8 cellular contexts compared by ENCODE assay signal in genomic region chr20:31861346-31862156, GRCh38. TPM values are rescaled to one million over a fixed set of nuclear protein-coding genes. Genes with fewer than 3 reads are reported as not detected.
DNase-seq lines count a peak whose midpoint lies in the region; ATAC-seq and TF ChIP-seq lines count a peak whose summit lies in the region.

No MANE protein-coding gene starts in this region.

- H3K4me1 Mint-ChIP-seq in Caco-2 (ENCODE audit: low read depth, unreplicated experiment) = peaks cover 8% of the 10 kb centered on the region
- H3K4me1 Mint-ChIP-seq in endodermal cell = peaks cover 9% of the 10 kb centered on the region

- no peaks in the 10 kb centered on the region for H3K27me3 ChIP-seq in Caco-2 (replicated peaks; ENCODE audit: control insufficient read depth, insufficient read depth, low read length)
- no peaks in the 10 kb centered on the region for H3K27me3 ChIP-seq in endodermal cell (ENCODE audit: control insufficient read depth, insufficient read depth, low read length, poor library complexity, severe bottlenecking)
- H3K27me3 ChIP-seq in muscle layer of colon (ENCODE audit: control insufficient read depth in 1 of 2, insufficient read depth in 2 of 2, low read length in 2 of 2) = peaks cover 25 to 46% of the 10 kb centered on the region in 2 donors

- H3K4me3 ChIP-seq in Caco-2 (ENCODE audit: low read depth, low read length) (peak overlapping the region; percentile 75), endodermal cell (ENCODE audit: low read length) (peak overlapping the region; percentile 80), muscle layer of colon (ENCODE audit: low read depth in 1 of 2, low read length in 2 of 2) (peak overlapping the region; percentile 35 to 47)

- H3K4me3 Mint-ChIP-seq in Caco-2 (ENCODE audit: unreplicated experiment) (peak overlapping the region; percentile 78), endodermal cell (peak overlapping the region; percentile 71)

- peak; percentile 91 for DNase-seq in Caco-2
- DNase-seq in NCI-H526 (lab: John Stamatoyannopoulos, UW) = peak; percentile 74 to 93
- peak; percentile 84 for DNase-seq in activated CD8-positive, alpha-beta memory T cell treated with anti-CD3 and anti-CD28 coated beads for 24 hours
- DNase-seq in endodermal cell = peak; percentile 95
- peak; percentile 24 to 32 for DNase-seq in stimulated activated CD8-positive, alpha-beta memory T cell treated with anti-CD3 and anti-CD28 coated beads, Interleukin-7, amount 100 ng/mL, for 1 hour (ENCODE audit: low read depth in 2 of 2)
- DNase-seq in dedifferentiated amniotic fluid mesenchymal stem cell (ENCODE audit: extremely low spot score) = no peak

- CTCF ChIA-PET in Caco-2 (lab: Charles Lee) = interaction anchor here (0.6 to 1.9 kb wide), 9 partner anchors 8 to 169 kb away, joined by 3 to 11 read pairs (median 4); partner anchors contain the start of genes FOXS1 and PDRG1

- peaks cover 6% of the 10 kb centered on the region for H3K36me3 Mint-ChIP-seq in Caco-2 (ENCODE audit: insufficient read depth, unreplicated experiment)
- no peaks in the 10 kb centered on the region for H3K36me3 Mint-ChIP-seq in endodermal cell (ENCODE audit: low read depth)

- H3K4me1 ChIP-seq in Caco-2 = peaks cover 16% of the 10 kb centered on the region
- H3K4me1 ChIP-seq in endodermal cell (ENCODE audit: control insufficient read depth, insufficient read depth, low read length) = no peaks in the 10 kb centered on the region
- peaks cover 10% of the 10 kb centered on the region for H3K4me1 ChIP-seq in muscle layer of colon (ENCODE audit: insufficient read depth, low read length)

- peaks cover 7% of the 10 kb centered on the region for H3K27me3 Mint-ChIP-seq in Caco-2 (ENCODE audit: insufficient read depth, unreplicated experiment)
- H3K27me3 Mint-ChIP-seq in endodermal cell (ENCODE audit: insufficient read depth) = peaks cover 21% of the 10 kb centered on the region

- ATAC-seq in HG02798 (IDR thresholded peaks at IDR 0.05; ENCODE audit: poor library complexity, unreplicated experiment) = peak; percentile 68

- no TSS peak for BruUV-seq in Caco-2 (replicated peaks; lab: Mats Ljungman, UMichigan)

- H3K9me3 Mint-ChIP-seq in Caco-2 (ENCODE audit: unreplicated experiment) (no peaks in the 10 kb centered on the region), endodermal cell (no peaks in the 10 kb centered on the region)

- no peak for TF ChIP-seq CTCF in Caco-2 (IDR thresholded peaks at IDR 0.05; ENCODE audit: insufficient read depth in 1 of 2, low read depth in 1 of 2, low read length in 1 of 2, severe bottlenecking in 1 of 2, unreplicated experiment in 1 of 2)
- no peak for TF ChIP-seq CTCF in endodermal cell (conservative IDR thresholded peaks at IDR 0.05)

- H3K9me3 ChIP-seq in Caco-2 (no peaks in the 10 kb centered on the region), endodermal cell (ENCODE audit: control insufficient read depth, low read length) (no peaks in the 10 kb centered on the region), muscle layer of colon (ENCODE audit: low read length) (no peaks in the 10 kb centered on the region)

- 0 to 6% methylated on average over 26 to 62 of the region's 62 CpGs for WGBS in endodermal cell (ENCODE audit: insufficient coverage in 1 of 2, insufficient read length in 1 of 2), 2 experiments

- intact Hi-C loops in Caco-2 (cut with micrococcal nuclease; ENCODE audit: unreplicated experiment) = loop anchor here (1.0 to 2.0 kb wide), 3 partner anchors 9 to 91 kb away; partner anchors contain the start of genes DUSP15, PDRG1 and TTLL9

- H3K27ac ChIP-seq in endodermal cell (ENCODE audit: low read depth, low read length) (peak overlapping the region; percentile 81), muscle layer of colon (ENCODE audit: low read depth, low read length) (no peak overlapping the region)

- POLR2A ChIA-PET in Caco-2 (lab: Charles Lee) = interaction anchor here (0.6 to 1.0 kb wide), 3 partner anchors 10 to 902 kb away, joined by 3 to 4 read pairs (median 3); partner anchors contain the start of gene PDRG1

- H3K36me3 ChIP-seq in Caco-2 (ENCODE audit: control insufficient read depth, insufficient read depth, low read length) = no peaks in the 10 kb centered on the region
- H3K36me3 ChIP-seq in endodermal cell (ENCODE audit: control insufficient read depth, insufficient read depth, low read length) = no peaks in the 10 kb centered on the region
- no peaks in the 10 kb centered on the region for H3K36me3 ChIP-seq in muscle layer of colon (ENCODE audit: insufficient read depth, low read length)

- H3K9ac ChIP-seq in endodermal cell (ENCODE audit: extremely low read depth, low read length, poor library complexity, severe bottlenecking) = peak overlapping the region; percentile 57
- H3K9ac ChIP-seq in muscle layer of colon (ENCODE audit: low read length) = no peak overlapping the region

- H3K27ac Mint-ChIP-seq in Caco-2 (ENCODE audit: unreplicated experiment) = peak overlapping the region; percentile 5
- peak overlapping the region; percentile 94 for H3K27ac Mint-ChIP-seq in endodermal cell

RNA-seq across cellular contexts. Expression of gene DUSP15, which starts 8.8 kb away (rescaled TPM):
- 8.2 and 9.1 TPM in 2 replicates for total RNA-seq in Caco-2 (2022)
- 1 to 10 TPM; 3.8 to 7.2 TPM for total RNA-seq in endodermal cell
- polyA plus RNA-seq in endodermal cell (2013, experiment 1 of 2) = 7.3 TPM
- 7.6 TPM for polyA plus RNA-seq in endodermal cell (2013, experiment 2 of 2)

RNA-seq across cellular contexts. Expression of gene TTLL9, which starts 8.9 kb away (rescaled TPM):
- total RNA-seq in Caco-2 (2022) (not detected in 2 replicates), endodermal cell (under 1 TPM; 0.29 to 0.51 TPM)
- polyA plus RNA-seq in endodermal cell (2013, experiment 1 of 2) = 1.00 TPM
- polyA plus RNA-seq in endodermal cell (2013, experiment 2 of 2) = 1.2 TPM

RNA-seq across cellular contexts. Expression of gene FOXS1, which starts 16.1 kb away (rescaled TPM):
- not detected in 2 replicates for total RNA-seq in Caco-2 (2022)
- not detected for total RNA-seq in endodermal cell
- 2.3 TPM for polyA plus RNA-seq in endodermal cell (2013, experiment 1 of 2)
- 3.3 TPM for polyA plus RNA-seq in endodermal cell (2013, experiment 2 of 2)

RNA-seq across cellular contexts. Expression of gene MYLK2, which starts 42.4 kb away (rescaled TPM):
- total RNA-seq in Caco-2 (2022) = 0.77 and 0.91 TPM in 2 replicates
- total RNA-seq in endodermal cell = under 1 TPM; 0.20 to 0.29 TPM
- polyA plus RNA-seq in endodermal cell (2013, experiment 1 of 2) = 0.39 TPM
- polyA plus RNA-seq in endodermal cell (2013, experiment 2 of 2) = 0.37 TPM
